Comparison of ENCODE assay signal across 1 cellular context in the genomic region with DNA sequence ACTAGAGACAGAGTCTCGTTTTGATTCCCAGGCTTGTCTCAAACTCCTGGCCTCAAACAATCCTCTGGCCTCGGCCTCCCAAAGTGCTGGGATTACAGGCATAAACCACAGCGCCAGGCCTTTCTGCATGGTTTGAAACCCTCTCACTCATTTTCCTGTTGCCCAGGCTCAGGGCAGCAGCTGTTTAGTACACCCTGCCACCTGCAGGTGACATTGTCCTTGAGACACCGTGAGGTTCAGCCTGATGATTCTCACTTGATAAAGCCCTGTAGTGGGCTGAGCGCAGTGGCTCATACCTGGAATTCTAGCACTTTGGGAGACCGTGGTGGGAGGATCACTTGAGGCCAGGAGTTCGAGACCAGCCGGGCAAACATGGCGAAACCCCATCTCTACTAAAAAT.
TF ChIP-seq lines count a peak whose summit lies in the region.

No MANE protein-coding gene starts in this region.

TF ChIP-seq in HCT116, 20 proteins besides CTCF, POLR2A, EP300 and RAD21 (continued from another document):
- no peak for TF ChIP-seq REST (IDR thresholded peaks at IDR 0.05; ENCODE audit: low read depth)
- TF ChIP-seq ATF3 (IDR thresholded peaks at IDR 0.05) = no peak
- TF ChIP-seq, protein P1, sequence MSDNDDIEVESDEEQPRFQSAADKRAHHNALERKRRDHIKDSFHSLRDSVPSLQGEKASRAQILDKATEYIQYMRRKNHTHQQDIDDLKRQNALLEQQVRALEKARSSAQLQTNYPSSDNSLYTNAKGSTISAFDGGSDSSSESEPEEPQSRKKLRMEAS (IDR thresholded peaks at IDR 0.05) = no peak
- TF ChIP-seq JUND (IDR thresholded peaks at IDR 0.05) = no peak
- no peak for TF ChIP-seq CEBPB (IDR thresholded peaks at IDR 0.05; ENCODE audit: low read depth)
- TF ChIP-seq ELF1 (IDR thresholded peaks at IDR 0.05; ENCODE audit: borderline replicate concordance, low read depth) = no peak
- TF ChIP-seq YY1 (IDR thresholded peaks at IDR 0.05; ENCODE audit: extremely low read depth, insufficient replicate concordance, low read depth, low read length) = no peak
- no peak for TF ChIP-seq TCF7L2 (IDR thresholded peaks at IDR 0.05; ENCODE audit: borderline replicate concordance, extremely low read depth, insufficient read depth, insufficient read length)
- no peak for TF ChIP-seq CBX3 (IDR thresholded peaks at IDR 0.05; ENCODE audit: low read depth)
- TF ChIP-seq ZBTB33 (IDR thresholded peaks at IDR 0.05; ENCODE audit: extremely low read depth, insufficient replicate concordance, low read length) = no peak
- no peak for TF ChIP-seq ZFX (IDR thresholded peaks at IDR 0.05)
- TF ChIP-seq SRF (IDR thresholded peaks at IDR 0.05; ENCODE audit: low read depth) = no peak
- TF ChIP-seq FOSL1 (IDR thresholded peaks at IDR 0.05; ENCODE audit: low read depth) = no peak
TF ChIP-seq in HCT116: peak in this region for 0.
